ENCODE assay signal across 15 cellular contexts in genomic region chr12:26651036-26651435, GRCh38.
"Had no signal": no experiment of that assay in that cellular context is flagged by ENCODE, and none has a peak within 500 bp of the region (broad histone marks: within the 10 kb centered on the region; RNA-seq: fewer than 3 reads in every experiment).

No MANE protein-coding gene starts in this region.

- H3K27me3 ChIP-seq: adrenal gland, Peyer's patch had no signal

- DNase-seq: activated B cell treated with CpG ODN at 0.5 μM for 24 hours; activated CD4-positive, alpha-beta T cell treated with anti-CD3 and anti-CD28 coated beads, Interleukin-2, amount 50 U/mL, for 1 hour; activated effector memory CD4-positive, alpha-beta T cell treated with anti-CD3 and anti-CD28 coated beads, Interleukin-2, amount 50 U/mL, for 16 hours; activated naive CD4-positive, alpha-beta T cell; activated naive CD4-positive, alpha-beta T cell treated with anti-CD3 and anti-CD28 coated beads, Interleukin-2, amount 50 U/mL, for 16 hours; activated naive CD8-positive, alpha-beta T cell treated with anti-CD3 and anti-CD28 coated beads, Interleukin-2, amount 10 ng/mL, durations not matched to agents 7 days and 5 days; activated T-cell treated with anti-CD3 and anti-CD28 coated beads, Interleukin-2, amount 50 U/mL, for 1 hour; NCI-H2227 treated with DMSO at 0.1 percent for 48 hours had no signal

- H3K9me3 Mint-ChIP-seq: activated B cell treated with CpG ODN at 0.5 μM for 24 hours; activated T-helper 17 cell treated with anti-CD3 and anti-CD28 coated beads, Interleukin-2, amount 50 U/mL, for 72 hours had no signal

- H3K27ac ChIP-seq: adrenal gland, Peyer's patch, VCaP had no signal

- H3K4me3 Mint-ChIP-seq: activated B cell treated with CpG ODN at 0.5 μM for 24 hours; activated CD4-positive, alpha-beta memory T cell treated with anti-CD3 and anti-CD28 coated beads for 36 hours; activated naive CD8-positive, alpha-beta T cell treated with anti-CD3 and anti-CD28 coated beads, Interleukin-2, amount 10 ng/mL, durations not matched to agents 7 days and 5 days; activated T-cell treated with anti-CD3 and anti-CD28 coated beads, Interleukin-2, amount 50 U/mL, for 72 hours; activated T-helper 17 cell treated with anti-CD3 and anti-CD28 coated beads, Interleukin-2, amount 50 U/mL, for 72 hours; brain had no signal

- H3K27ac Mint-ChIP-seq: activated B cell treated with CpG ODN at 0.5 μM for 24 hours; activated CD4-positive, alpha-beta memory T cell treated with anti-CD3 and anti-CD28 coated beads for 36 hours; activated naive CD8-positive, alpha-beta T cell treated with anti-CD3 and anti-CD28 coated beads, Interleukin-2, amount 10 ng/mL, durations not matched to agents 7 days and 5 days; activated T-cell treated with anti-CD3 and anti-CD28 coated beads, Interleukin-2, amount 50 U/mL, for 72 hours; activated T-helper 17 cell treated with anti-CD3 and anti-CD28 coated beads, Interleukin-2, amount 50 U/mL, for 72 hours; brain had no signal

- H3K27me3 Mint-ChIP-seq: activated B cell treated with CpG ODN at 0.5 μM for 24 hours; activated CD4-positive, alpha-beta memory T cell treated with anti-CD3 and anti-CD28 coated beads for 36 hours; activated naive CD8-positive, alpha-beta T cell treated with anti-CD3 and anti-CD28 coated beads, Interleukin-2, amount 10 ng/mL, durations not matched to agents 7 days and 5 days; activated T-helper 17 cell treated with anti-CD3 and anti-CD28 coated beads, Interleukin-2, amount 50 U/mL, for 72 hours; brain had no signal

- ATAC-seq: activated T-cell treated with anti-CD3 and anti-CD28 coated beads, Interleukin-2, amount 50 U/mL, for 72 hours had no signal

- H3K4me3 ChIP-seq: adrenal gland, Peyer's patch had no signal

- H3K4me1 Mint-ChIP-seq: activated B cell treated with CpG ODN at 0.5 μM for 24 hours; activated T-helper 17 cell treated with anti-CD3 and anti-CD28 coated beads, Interleukin-2, amount 50 U/mL, for 72 hours; brain had no signal

- H3K9me3 ChIP-seq: Peyer's patch had no signal

- H3K4me1 ChIP-seq: adrenal gland, Peyer's patch had no signal
